Comparison of ENCODE assay signal across 10 cellular contexts in genomic region chr18:61833387-61833786, GRCh38. TPM values are rescaled to one million over a fixed set of nuclear protein-coding genes. Genes with fewer than 3 reads are reported as not detected.
DNase-seq lines count a peak whose midpoint lies in the region.
"Had no signal": no experiment of that assay in that cellular context is flagged by ENCODE, and none has a peak within 500 bp of the region (broad histone marks: within the 10 kb centered on the region; RNA-seq: fewer than 3 reads in every experiment).

No MANE protein-coding gene starts in this region.

- H3K27me3 ChIP-seq in adipocyte (replicated peaks; ENCODE audit: control insufficient read depth, insufficient read depth, low read length) (no peaks in the 10 kb centered on the region), mesenchymal stem cell (ENCODE audit: control insufficient read depth in 1 of 2, insufficient read depth in 1 of 2, low read length in 2 of 2) (no peaks in the 10 kb centered on the region), H7 (ENCODE audit: control insufficient read depth, insufficient read depth, low read length) (no peaks in the 10 kb centered on the region)
- H3K27me3 ChIP-seq: adrenal gland, pancreas had no signal

- 5% methylated on average over 5 of the region's 5 CpGs for WGBS in mesenchymal stem cell

- H3K79me1 ChIP-seq in mesenchymal stem cell (replicated peaks; ENCODE audit: low read length, poor library complexity, severe bottlenecking) = peaks cover 2% of the 10 kb centered on the region

- H4K8ac ChIP-seq in mesenchymal stem cell (ENCODE audit: low read length) = no peak overlapping the region

- H3K9ac ChIP-seq in adipocyte (ENCODE audit: low read length) = no peak overlapping the region
- H3K9ac ChIP-seq in mesenchymal stem cell (ENCODE audit: low read length) = no peak overlapping the region

- H3K23ac ChIP-seq in mesenchymal stem cell (ENCODE audit: low read length in 2 of 2) = no peak overlapping the region

- H3K18ac ChIP-seq in mesenchymal stem cell (ENCODE audit: low read depth in 1 of 2, low read length in 2 of 2) = no peak overlapping the region

- peak overlapping the region; percentile 72 for H3K27ac ChIP-seq in KOPT-K1 (ENCODE audit: low read depth, low read length, poor library complexity, severe bottlenecking)
- H3K27ac ChIP-seq in mesenchymal stem cell (ENCODE audit: low read length, poor library complexity, severe bottlenecking) = no peak overlapping the region

- no peak overlapping the region for H3K4me3 ChIP-seq in adipocyte (ENCODE audit: low read length)
- no peak overlapping the region for H3K4me3 ChIP-seq in mesenchymal stem cell (ENCODE audit: insufficient read depth in 1 of 2, low read depth in 1 of 2, low read length in 2 of 2)
- H3K4me3 ChIP-seq in H7 (ENCODE audit: insufficient read depth, low read depth, low read length) = no peak overlapping the region
- H3K4me3 ChIP-seq: adrenal gland, pancreas had no signal

- no peak overlapping the region for H2BK15ac ChIP-seq in mesenchymal stem cell (ENCODE audit: low read depth, poor library complexity, severe bottlenecking)

- H3K4me2 ChIP-seq in mesenchymal stem cell (ENCODE audit: low read length, poor library complexity, severe bottlenecking) = no peak overlapping the region

- no peak overlapping the region for H4K91ac ChIP-seq in mesenchymal stem cell (ENCODE audit: low read length)

- H2BK5ac ChIP-seq in mesenchymal stem cell (ENCODE audit: low read depth, low read length, poor library complexity, severe bottlenecking) = no peak overlapping the region

- H2AK5ac ChIP-seq in mesenchymal stem cell (ENCODE audit: low read length, severe bottlenecking) = no peak overlapping the region

- H2AFZ ChIP-seq in mesenchymal stem cell (ENCODE audit: low read depth, low read length) = no peak overlapping the region

- H3K4me1 ChIP-seq in adipocyte (ENCODE audit: control insufficient read depth, insufficient read depth, low read length) = no peaks in the 10 kb centered on the region
- peaks cover 3% of the 10 kb centered on the region for H3K4me1 ChIP-seq in mesenchymal stem cell (ENCODE audit: control insufficient read depth, insufficient read depth, low read depth, low read length)

- H3K4ac ChIP-seq in mesenchymal stem cell (ENCODE audit: low read depth in 1 of 2, low read length in 2 of 2) = no peak overlapping the region

- DNase-seq in DMS79 (lab: John Stamatoyannopoulos, UW) (peak; percentile 28), adipocyte (ENCODE audit: low read depth) (peak; percentile 76), mesenchymal stem cell (peak; percentile 89), H7 (no peak), NCI-H82 (lab: John Stamatoyannopoulos, UW) (no peak), midbrain (lab: John Stamatoyannopoulos, UW) (no peak)
- no peak for DNase-seq in stimulated activated CD4-positive, alpha-beta T cell treated with anti-CD3 and anti-CD28 coated beads, Interleukin-4, amount 100 ng/mL, for 1 hour
- DNase-seq: adrenal gland, pancreas had no signal

- no peak overlapping the region for H2BK120ac ChIP-seq in mesenchymal stem cell (ENCODE audit: low read depth, low read length)

- H3K9me3 ChIP-seq in KOPT-K1 (ENCODE audit: insufficient read depth, low read length, poor library complexity, severe bottlenecking) (peaks cover 20% of the 10 kb centered on the region), adipocyte (ENCODE audit: control insufficient read depth, low read length) (no peaks in the 10 kb centered on the region), mesenchymal stem cell (ENCODE audit: control insufficient read depth, low read length) (no peaks in the 10 kb centered on the region)
- H3K9me3 ChIP-seq: adrenal gland, pancreas had no signal

- H2BK12ac ChIP-seq in mesenchymal stem cell (ENCODE audit: low read length in 2 of 2) = no peak overlapping the region

- H3K14ac ChIP-seq in mesenchymal stem cell (ENCODE audit: low read length in 2 of 2) = no peak overlapping the region

- H3K36me3 ChIP-seq in KOPT-K1 (ENCODE audit: insufficient read depth, low read length) (no peaks in the 10 kb centered on the region), adipocyte (ENCODE audit: control insufficient read depth, insufficient read depth, low read length, severe bottlenecking) (no peaks in the 10 kb centered on the region), mesenchymal stem cell (ENCODE audit: control insufficient read depth in 1 of 2, insufficient read depth in 2 of 2, low read depth in 1 of 2, low read length in 2 of 2) (no peaks in the 10 kb centered on the region), H7 (replicated peaks; ENCODE audit: control insufficient read depth, insufficient read depth, low read length) (no peaks in the 10 kb centered on the region)
- H3K36me3 ChIP-seq: adrenal gland, pancreas had no signal

RNA-seq across cellular contexts. Expression of gene RNF152, which starts 59.4 kb away (rescaled TPM):
- 8.3 TPM for polyA plus RNA-seq in mesenchymal stem cell (2013, experiment 1 of 2)
- 8.2 TPM for polyA plus RNA-seq in mesenchymal stem cell (2013, experiment 2 of 2)
- 8.8 and 8.9 TPM in 2 replicates for total RNA-seq in H7 (2014; rRNA removed; shearing (Covaris generic))

Comparison
In these comparisons a context has a peak if more than half of its experiments do, and no peak if none do; other contexts are left out.
1. DNase-seq: peak in DMS79 (single experiment), adipocyte (single experiment) and mesenchymal stem cell (single experiment); none in H7 (single experiment), stimulated activated CD4-positive, alpha-beta T cell treated with anti-CD3 and anti-CD28 coated beads, Interleukin-4, amount 100 ng/mL, for 1 hour (single experiment), NCI-H82 (single experiment) and midbrain (single experiment).